ENCODE assay signal across 16 cellular contexts in the genomic region with DNA sequence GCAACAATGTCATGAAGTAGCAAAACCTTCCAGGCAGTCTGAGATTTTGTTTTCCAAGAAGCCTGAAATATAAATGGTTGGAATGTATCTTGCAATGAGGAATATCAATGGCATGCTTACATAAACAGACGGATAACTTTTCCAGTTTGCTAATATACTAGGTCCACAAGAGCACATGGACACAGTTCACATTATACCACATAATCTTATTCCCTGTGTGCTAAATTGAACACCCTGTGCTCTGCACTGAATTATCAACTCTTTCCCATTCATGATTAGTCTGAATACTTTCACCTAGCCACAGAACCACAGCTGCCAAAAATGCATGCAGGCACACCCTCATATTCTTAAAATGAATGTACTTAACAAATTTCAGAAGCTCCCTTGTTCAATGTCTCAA.
A peak's percentile ranks its signal among the peaks of the same experiment; 100 is the strongest.
DNase-seq lines count a peak whose midpoint lies in the region; FAIRE-seq and TF ChIP-seq lines count a peak whose summit lies in the region.
"Had no signal": no experiment of that assay in that cellular context is flagged by ENCODE, and none has a peak within 500 bp of the region (broad histone marks: within the 10 kb centered on the region; RNA-seq: fewer than 3 reads in every experiment).

No MANE protein-coding gene starts in this region.

- no peak overlapping the region for H3K9ac ChIP-seq in GM23248

- FAIRE-seq in D721Med (lab: Jason Lieb, UNC), result no peak
- FAIRE-seq: HepG2 had no signal

- no peaks in the 10 kb centered on the region for H4K20me1 ChIP-seq in GM23248 (ENCODE audit: insufficient read depth)

- H3K4me2 ChIP-seq in GM23248 (ENCODE audit: unreplicated experiment), result peak overlapping the region; percentile 55

- intact Hi-C loops in dorsolateral prefrontal cortex (cut with DNase I), result no loop called here

- H3K36me3 ChIP-seq in GM23248 (ENCODE audit: low read depth), result no peaks in the 10 kb centered on the region
- H3K36me3 ChIP-seq: left lung, right lobe of liver had no signal

- H3K4me1 ChIP-seq in GM23248 (ENCODE audit: insufficient read depth), result peaks cover 45% of the 10 kb centered on the region
- H3K4me1 ChIP-seq: left lung, right lobe of liver had no signal

- no peak for TF ChIP-seq CTCF in foreskin fibroblast (IDR thresholded peaks at IDR 0.05; ENCODE audit: low read depth, low read length)
- no peak for TF ChIP-seq CTCF in D721Med (IDR thresholded peaks at IDR 0.05; ENCODE audit: insufficient read depth, missing control alignments)
- TF ChIP-seq CTCF in dorsolateral prefrontal cortex (IDR thresholded peaks at IDR 0.05 in 54 of 56, conservative IDR thresholded peaks at IDR 0.05 in 2 of 56; ENCODE audit: low read depth in 1 of 56, partially characterized antibody in 56 of 56), result no peak

- no peak overlapping the region for H2AFZ ChIP-seq in GM23248

- DNase-seq in GM23248 (peak; percentile 79), amniotic epithelial cell (ENCODE audit: low read depth) (peak; percentile 45), foreskin fibroblast (peak; percentile 72 to 85), stromal cell of bone marrow (ENCODE audit: low read depth) (peak; percentile 73), D721Med (ENCODE audit: insufficient read length, low spot score) (no peak), superior temporal gyrus (ENCODE audit: extremely low spot score) (no peak), dorsolateral prefrontal cortex (no peak)
- DNase-seq: activated CD4-positive, CD25-positive, alpha-beta regulatory T cell treated with anti-CD3 and anti-CD28 coated beads, Interleukin-2, amount 50 U/mL, for 72 hours; activated T-cell treated with anti-CD3 and anti-CD28 coated beads, Interleukin-2, amount 50 U/mL, for 1 hour; COR-L47; left lung; natural killer cell; NCI-H1105; right lobe of liver; stimulated activated naive CD8-positive, alpha-beta T cell treated with anti-CD3 and anti-CD28 coated beads, Interleukin-15, Interleukin-2, amounts not matched to agents 100 U/mL and 50 U/mL, for 24 hours had no signal

- in situ Hi-C loops in GM23248 (cut with MboI), result no loop called here

- H3K9me2 ChIP-seq in GM23248 (ENCODE audit: insufficient read depth), result peaks cover 6% of the 10 kb centered on the region; the same call in 1 of the 2 replicates

- H3K4me3 ChIP-seq in GM23248 (no peak overlapping the region), foreskin fibroblast (ENCODE audit: low read depth in 1 of 2, low read length in 2 of 2) (no peak overlapping the region), dorsolateral prefrontal cortex (no peak overlapping the region)
- H3K4me3 ChIP-seq: left lung, right lobe of liver had no signal

- H3K9me3 ChIP-seq in GM23248 (ENCODE audit: low read depth), result no peaks in the 10 kb centered on the region
- H3K9me3 ChIP-seq: left lung, right lobe of liver had no signal

- WGBS in GM23248 (ENCODE audit: low coverage in 1 of 2, low lambda C conversion rate in 2 of 2, missing lambda C conversion rate in 2 of 2), 2 experiments, result 0 to 5% methylated on average over 1 of the region's 1 CpG

- no peaks in the 10 kb centered on the region for H3K27me3 ChIP-seq in GM23248 (replicated peaks; ENCODE audit: insufficient read depth)
- peaks cover 0 to 6% (median 0%) of the 10 kb centered on the region in 45 donors for H3K27me3 ChIP-seq in dorsolateral prefrontal cortex
- H3K27me3 ChIP-seq: left lung, right lobe of liver had no signal

- peaks cover 36% of the 10 kb centered on the region; the same call in 1 of the 2 replicates for H3F3A ChIP-seq in GM23248 (ENCODE audit: insufficient read depth)

- H3K27ac ChIP-seq in GM23248 (peak overlapping the region; percentile 33), dorsolateral prefrontal cortex (no peak overlapping the region)
- H3K27ac ChIP-seq: left lung, right lobe of liver had no signal

- no peaks in the 10 kb centered on the region for H3K79me2 ChIP-seq in GM23248 (ENCODE audit: insufficient read depth)

Comparison
In these comparisons a context has a peak if more than half of its experiments do, and no peak if none do; other contexts are left out.
1. DNase-seq: peak in GM23248 (single experiment), amniotic epithelial cell (single experiment), foreskin fibroblast (2 of 2) and stromal cell of bone marrow (single experiment); none in D721Med (single experiment), superior temporal gyrus (single experiment) and dorsolateral prefrontal cortex (0 of 10).